Comparison of ENCODE assay signal across 18 cellular contexts in genomic region chr3:177136715-177137114, GRCh38.
"Had no signal": no experiment of that assay in that cellular context is flagged by ENCODE, and none has a peak within 500 bp of the region (broad histone marks: within the 10 kb centered on the region; RNA-seq: fewer than 3 reads in every experiment).

No MANE protein-coding gene starts in this region.

- H3K27me3 Mint-ChIP-seq: activated naive CD8-positive, alpha-beta T cell treated with anti-CD3 and anti-CD28 coated beads, Interleukin-2, amount 10 ng/mL, durations not matched to agents 7 days and 5 days; brain; memory B cell; naive thymus-derived CD8-positive, alpha-beta T cell; stimulated activated naive B cell treated with anti-CD40 and anti-IgM and Interleukin-4, amounts not matched to agents 10 μg/mL and 1 μg/mL and 100 μg/mL, for 72 hours had no signal

- H3K36me3 ChIP-seq: gastroesophageal sphincter, heart left ventricle, neutrophil, sigmoid colon had no signal

- H3K27ac ChIP-seq: gastroesophageal sphincter, heart left ventricle, neutrophil, sigmoid colon had no signal

- ATAC-seq: gastroesophageal sphincter; heart left ventricle; left ventricle myocardium superior; naive thymus-derived CD8-positive, alpha-beta T cell; stimulated activated naive B cell treated with anti-CD40 and anti-IgM and Interleukin-4, amounts not matched to agents 10 μg/mL and 1 μg/mL and 100 μg/mL, for 72 hours had no signal

- H3K9ac ChIP-seq: SK-N-SH had no signal

- H3K4me3 Mint-ChIP-seq: activated naive CD8-positive, alpha-beta T cell treated with anti-CD3 and anti-CD28 coated beads, Interleukin-2, amount 10 ng/mL, durations not matched to agents 7 days and 5 days; brain; memory B cell; naive thymus-derived CD8-positive, alpha-beta T cell; stimulated activated naive B cell treated with anti-CD40 and anti-IgM and Interleukin-4, amounts not matched to agents 10 μg/mL and 1 μg/mL and 100 μg/mL, for 72 hours had no signal

- H3K4me3 ChIP-seq: gastroesophageal sphincter, heart left ventricle, mucosa of descending colon, sigmoid colon had no signal

- H3K27me3 ChIP-seq: gastroesophageal sphincter, heart left ventricle, neutrophil, sigmoid colon had no signal

- H3K9me3 ChIP-seq: gastroesophageal sphincter, mucosa of descending colon, neutrophil, sigmoid colon, SK-N-SH had no signal

- H3K4me2 ChIP-seq: SK-N-SH had no signal

- H3K9me3 Mint-ChIP-seq: memory B cell; naive thymus-derived CD8-positive, alpha-beta T cell had no signal

- H3K27ac Mint-ChIP-seq: activated naive CD8-positive, alpha-beta T cell treated with anti-CD3 and anti-CD28 coated beads, Interleukin-2, amount 10 ng/mL, durations not matched to agents 7 days and 5 days; memory B cell; stimulated activated naive B cell treated with anti-CD40 and anti-IgM and Interleukin-4, amounts not matched to agents 10 μg/mL and 1 μg/mL and 100 μg/mL, for 72 hours had no signal

- DNase-seq: activated CD4-positive, alpha-beta T cell treated with anti-CD3 and anti-CD28 coated beads, Interleukin-2, amount 50 U/mL, for 1 hour; activated gamma-delta T cell treated with Interleukin-2 at 50 U/mL for 16 hours; activated naive CD8-positive, alpha-beta T cell treated with anti-CD3 and anti-CD28 coated beads, Interleukin-2, amount 10 ng/mL, durations not matched to agents 7 days and 5 days; anterior cingulate cortex; central memory CD4-positive, alpha-beta T cell; cortex of kidney; heart left ventricle; left ventricle myocardium superior; naive thymus-derived CD8-positive, alpha-beta T cell; sigmoid colon; SK-N-SH; stimulated activated naive B cell treated with anti-CD40 and anti-IgM and Interleukin-4, amounts not matched to agents 10 μg/mL and 1 μg/mL and 100 μg/mL, for 72 hours; T-helper 9 cell had no signal
